In genomic region chr2:25692143-25692542, GRCh38 we compare ENCODE assay signal across 20 cellular contexts.
A peak's percentile ranks its signal among the peaks of the same experiment; 100 is the strongest.
DNase-seq lines count a peak whose midpoint lies in the region; ATAC-seq and TF ChIP-seq lines count a peak whose summit lies in the region.
"Had no signal": no experiment of that assay in that cellular context is flagged by ENCODE, and none has a peak within 500 bp of the region (broad histone marks: within the 10 kb centered on the region; RNA-seq: fewer than 3 reads in every experiment).

No MANE protein-coding gene starts in this region.

- no peak for DNase-seq in HEK293T (ENCODE audit: extremely low spot score)
- DNase-seq in astrocyte of the hippocampus (ENCODE audit: low read depth, low spot score), result peak; percentile 65
- DNase-seq in foreskin melanocyte, result peak; percentile 94
- no peak for DNase-seq in retina
- no peak for DNase-seq in HCEC 1CT
- no peak for DNase-seq in SIG-M5 (lab: John Stamatoyannopoulos, UW)
- DNase-seq: activated CD4-positive, alpha-beta T cell treated with anti-CD3 and anti-CD28 coated beads, Interleukin-2, amount 10 ng/mL, durations not matched to agents 7 days and 5 days; activated CD8-positive, alpha-beta memory T cell treated with anti-CD3 and anti-CD28 coated beads, Interleukin-2, amount 50 U/mL, for 4 hours; activated gamma-delta T cell; KBM-7; NCI-H1092; NCI-H2081; NCI-H510A; SHP77; T-cell had no signal

- no peak for ATAC-seq in GM18858 (IDR thresholded peaks at IDR 0.05; ENCODE audit: unreplicated experiment)
- ATAC-seq: HCT116, T-cell had no signal

- peak overlapping the region; percentile 57 for H3K27ac ChIP-seq in C4-2B
- H3K27ac ChIP-seq: BLaER1 treated with 17β-estradiol and CSF1 and Interleukin-3, amounts not matched to agents 10 nM and 100 nM; neural progenitor cell had no signal

- CTCF ChIA-PET in HEK293T (lab: Yijun Ruan, JAX), result interaction anchor here (0.7 to 1.8 kb wide), 2 partner anchors 8 to 366 kb away, joined by 3 to 4 read pairs; no protein-coding TSS in a partner anchor

- TF ChIP-seq CTCF in C4-2B (conservative IDR thresholded peaks at IDR 0.05), result no peak

- POLR2A ChIA-PET in HEK293T (lab: Yijun Ruan, JAX), result no interaction called here

TF ChIP-seq in HEK293T, 16 proteins besides CTCF, POLR2A, EP300 and RAD21:
- TF ChIP-seq L3MBTL2 (conservative IDR thresholded peaks at IDR 0.05) (no peak), ZNF384 (IDR thresholded peaks at IDR 0.05) (0 out of 2 replicates have a peak, but pooled peaks have one; percentile 38), LEF1 (IDR thresholded peaks at IDR 0.05; ENCODE audit: borderline replicate concordance) (no peak), BHLHE40 (IDR thresholded peaks at IDR 0.05; ENCODE audit: borderline replicate concordance) (no peak)

Comparison
In these comparisons a context has a peak if more than half of its experiments do, and no peak if none do; other contexts are left out.
1. DNase-seq: peak in astrocyte of the hippocampus (single experiment) and foreskin melanocyte (single experiment); none in HEK293T (single experiment), retina (single experiment), HCEC 1CT (single experiment) and SIG-M5 (single experiment).